29 cellular contexts compared by ENCODE assay signal in the genomic region with DNA sequence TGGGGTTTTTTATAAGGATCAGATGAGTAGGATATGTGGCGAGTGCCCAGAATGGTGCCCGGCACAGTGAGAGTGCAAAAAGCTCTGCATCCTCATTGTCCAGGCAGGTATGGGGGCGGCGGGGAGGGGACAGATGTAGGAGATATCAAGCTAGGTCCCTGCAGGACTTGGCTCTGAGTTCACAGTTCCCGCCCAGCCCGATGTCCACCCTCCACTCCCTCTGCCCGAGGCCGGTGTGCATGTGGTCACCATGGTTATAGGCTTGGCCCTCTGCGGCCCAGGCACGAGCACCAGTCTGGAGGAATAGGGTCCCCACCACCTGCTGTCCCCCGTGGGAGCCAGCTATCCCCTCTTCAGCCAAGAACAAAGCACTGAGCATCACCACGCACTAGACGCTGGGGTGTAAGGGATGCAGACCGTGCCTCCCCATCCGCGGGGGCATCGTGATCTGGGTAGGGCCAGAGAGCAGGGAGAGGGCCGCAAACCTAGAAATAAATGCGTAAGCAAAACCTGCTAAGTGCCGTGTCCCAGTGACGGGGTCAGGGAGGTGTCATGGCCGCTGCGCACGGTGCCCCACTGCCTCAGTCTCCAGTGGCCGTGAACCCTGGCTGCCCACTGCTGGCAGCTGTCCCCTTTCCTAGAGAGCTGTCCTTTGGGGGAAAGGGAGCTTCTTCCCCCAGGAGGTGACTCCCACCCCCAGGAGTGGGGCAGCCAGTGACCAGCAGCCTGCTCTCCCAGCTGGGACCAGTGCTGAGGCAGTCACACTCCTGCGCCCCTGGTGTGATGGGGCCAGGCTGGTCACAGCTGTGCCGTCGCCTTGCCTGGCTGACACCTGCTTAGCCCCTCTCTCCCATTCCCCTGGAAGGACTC. TPM values are rescaled to one million over a fixed set of nuclear protein-coding genes. Genes with fewer than 3 reads are reported as not detected.
"Had no signal": no experiment of that assay in that cellular context is flagged by ENCODE, and none has a peak within 500 bp of the region (broad histone marks: within the 10 kb centered on the region; RNA-seq: fewer than 3 reads in every experiment).

No MANE protein-coding gene starts in this region.

- H3K9me3 Mint-ChIP-seq: activated CD4-positive, alpha-beta T cell treated with anti-CD3 and anti-CD28 coated beads, Interleukin-2, amount 10 ng/mL, durations not matched to agents 24 days and 14 days; activated naive CD4-positive, alpha-beta T cell treated with anti-CD3 and anti-CD28 coated beads for 36 hours; activated naive CD4-positive, alpha-beta T cell treated with anti-CD3 and anti-CD28 coated beads, Interleukin-2, amount 50 U/mL, for 72 hours; activated T-cell treated with anti-CD3 and anti-CD28 coated beads, Interleukin-2, amount 50 U/mL, for 4 hours; activated T-helper 1 cell treated with anti-CD3 and anti-CD28 coated beads, Interleukin-12 subunit alpha, Interleukin-12 subunit beta, Interleukin-2, Interleukin-4 antibody, amounts not matched to agents 30 ng/mL and 10 ng/mL and 1 ng/mL, durations not matched to agents 14 hours and 24 hours and 36 hours had no signal

- H3K4me3 ChIP-seq: adrenal gland, body of pancreas, breast epithelium, K562, SJCRH30, SK-N-MC had no signal

- ATAC-seq: activated naive CD4-positive, alpha-beta T cell treated with anti-CD3 and anti-CD28 coated beads, Interleukin-2, amount 50 U/mL, for 72 hours; activated T-cell treated with anti-CD3 and anti-CD28 coated beads, Interleukin-2, amount 50 U/mL, for 4 hours; body of pancreas; K562 had no signal

- H3K27me3 ChIP-seq: adrenal gland, body of pancreas, breast epithelium, SJCRH30 had no signal

- H3K4me1 Mint-ChIP-seq: activated CD4-positive, alpha-beta T cell treated with anti-CD3 and anti-CD28 coated beads, Interleukin-2, amount 10 ng/mL, durations not matched to agents 24 days and 14 days had no signal

- H3K27me3 Mint-ChIP-seq: activated CD4-positive, alpha-beta T cell treated with anti-CD3 and anti-CD28 coated beads, Interleukin-2, amount 10 ng/mL, durations not matched to agents 24 days and 14 days had no signal

- DNase-seq: activated CD4-positive, alpha-beta T cell treated with anti-CD3 and anti-CD28 coated beads, Interleukin-2, amount 10 ng/mL, durations not matched to agents 24 days and 14 days; activated CD4-positive, alpha-beta T cell treated with anti-CD3 and anti-CD28 coated beads, Interleukin-2, amount 50 U/mL, for 4 hours; activated CD8-positive, alpha-beta memory T cell treated with anti-CD3 and anti-CD28 coated beads, Interleukin-2, amount 50 U/mL, for 4 hours; activated gamma-delta T cell treated with Interleukin-2 at 50 U/mL for 16 hours; activated naive CD4-positive, alpha-beta T cell treated with anti-CD3 and anti-CD28 coated beads for 36 hours; activated T-cell treated with anti-CD3 and anti-CD28 coated beads for 4 hours; activated T-cell treated with anti-CD3 and anti-CD28 coated beads, Interleukin-2, amount 50 U/mL, for 4 hours; adrenal gland; body of pancreas; NCI-H1092 treated with DMSO at 0.1 percent for 48 hours; NCI-H1930; NCI-H2081 treated with DMSO at 0.1 percent for 48 hours; NCI-H226; NCI-H446 treated with DMSO at 0.1 percent for 48 hours; NCI-H524 treated with DMSO at 0.1 percent for 48 hours; NCI-H748 treated with DMSO at 0.1 percent for 48 hours; SHP77; SJCRH30; T1000; WERI-Rb-1 had no signal

- H3K9me3 ChIP-seq: adrenal gland, body of pancreas, breast epithelium, SJCRH30 had no signal

- H3K4me3 Mint-ChIP-seq: activated CD4-positive, alpha-beta T cell treated with anti-CD3 and anti-CD28 coated beads, Interleukin-2, amount 10 ng/mL, durations not matched to agents 24 days and 14 days; activated naive CD4-positive, alpha-beta T cell treated with anti-CD3 and anti-CD28 coated beads for 36 hours; activated T-cell treated with anti-CD3 and anti-CD28 coated beads, Interleukin-2, amount 50 U/mL, for 4 hours; activated T-helper 1 cell treated with anti-CD3 and anti-CD28 coated beads, Interleukin-12 subunit alpha, Interleukin-12 subunit beta, Interleukin-2, Interleukin-4 antibody, amounts not matched to agents 30 ng/mL and 10 ng/mL and 1 ng/mL, durations not matched to agents 14 hours and 24 hours and 36 hours had no signal

- H3K4me1 ChIP-seq: adrenal gland, body of pancreas, breast epithelium, SJCRH30 had no signal

- H3K36me3 Mint-ChIP-seq: activated naive CD4-positive, alpha-beta T cell treated with anti-CD3 and anti-CD28 coated beads, Interleukin-2, amount 50 U/mL, for 72 hours had no signal

- H3K36me3 ChIP-seq: adrenal gland, breast epithelium, WERI-Rb-1 had no signal

- H3K27ac Mint-ChIP-seq: activated CD4-positive, alpha-beta T cell treated with anti-CD3 and anti-CD28 coated beads, Interleukin-2, amount 10 ng/mL, durations not matched to agents 24 days and 14 days; activated naive CD4-positive, alpha-beta T cell treated with anti-CD3 and anti-CD28 coated beads for 36 hours; activated naive CD4-positive, alpha-beta T cell treated with anti-CD3 and anti-CD28 coated beads, Interleukin-2, amount 50 U/mL, for 72 hours; activated T-helper 1 cell treated with anti-CD3 and anti-CD28 coated beads, Interleukin-12 subunit alpha, Interleukin-12 subunit beta, Interleukin-2, Interleukin-4 antibody, amounts not matched to agents 30 ng/mL and 10 ng/mL and 1 ng/mL, durations not matched to agents 14 hours and 24 hours and 36 hours had no signal

RNA-seq across cellular contexts. Expression of a gene that starts 12.0 kb away (rescaled TPM):
- total RNA-seq: activated CD4-positive, alpha-beta T cell treated with anti-CD3 and anti-CD28 coated beads, Interleukin-2, amount 10 ng/mL, durations not matched to agents 24 days and 14 days; activated naive CD4-positive, alpha-beta T cell treated with anti-CD3 and anti-CD28 coated beads for 36 hours; activated T-cell treated with anti-CD3 and anti-CD28 coated beads, Interleukin-2, amount 50 U/mL, for 4 hours; activated T-helper 1 cell treated with anti-CD3 and anti-CD28 coated beads, Interleukin-12 subunit alpha, Interleukin-12 subunit beta, Interleukin-2, Interleukin-4 antibody, amounts not matched to agents 30 ng/mL and 10 ng/mL and 1 ng/mL, durations not matched to agents 14 hours and 24 hours and 36 hours; cardiac septum; K562; OCI-LY7; T-helper 1 cell treated with Interleukin-12 subunit alpha and Interleukin-12 subunit beta and Interleukin-4 antibody, amounts not matched to agents 30 ng/mL and 1 ng/mL, for 36 hours; T-helper 2 cell treated with Interferon-gamma antibody and Interleukin-4, amounts not matched to agents 100 ng/mL and 5 ng/mL, for 36 hours had no signal
